29 cellular contexts compared by ENCODE assay signal in genomic region chr2:15281681-15282080, GRCh38.
"Had no signal": no experiment of that assay in that cellular context is flagged by ENCODE, and none has a peak within 500 bp of the region (broad histone marks: within the 10 kb centered on the region; RNA-seq: fewer than 3 reads in every experiment).

No MANE protein-coding gene starts in this region.

- H2AFZ ChIP-seq: neural progenitor cell, parathyroid adenoma had no signal

- H3K36me3 ChIP-seq: neural progenitor cell, ovary, transverse colon, uterus had no signal

- H3K9me3 ChIP-seq: ovary, psoas muscle, right lobe of liver, sigmoid colon, suprapubic skin, testis, tibial artery, transverse colon, upper lobe of right lung, uterus had no signal

- H3K4me1 ChIP-seq: neural progenitor cell, parathyroid adenoma, psoas muscle, sigmoid colon, suprapubic skin, testis, tibial artery, transverse colon, upper lobe of right lung, uterus had no signal

- FAIRE-seq: small intestine had no signal

- H3K79me2 ChIP-seq: parathyroid adenoma had no signal

- H3K27me3 ChIP-seq: neural progenitor cell, ovary, right lobe of liver, sigmoid colon, suprapubic skin, testis, tibial artery, transverse colon, upper lobe of right lung, uterus had no signal

- H3K27ac ChIP-seq: neural progenitor cell, ovary, parathyroid adenoma, psoas muscle, right lobe of liver, sigmoid colon, suprapubic skin, testis, tibial artery, transverse colon, upper lobe of right lung, uterus had no signal

- H3K4me3 ChIP-seq: neural progenitor cell, ovary, psoas muscle, right lobe of liver, sigmoid colon, suprapubic skin, testis, tibial artery, transverse colon, upper lobe of right lung, uterus had no signal

- ATAC-seq: naive thymus-derived CD8-positive, alpha-beta T cell; natural killer cell treated with Interleukin-12 subunit alpha and Interleukin-12 subunit beta and Interleukin-15 and Interleukin-18, amount 100 ng/mL, for 72 hours; psoas muscle; right cardiac atrium; right lobe of liver; stimulated activated memory B cell treated with anti-CD40 and anti-IgM and Interleukin-4, amounts not matched to agents 10 μg/mL and 1 μg/mL and 100 μg/mL, for 72 hours; stimulated activated naive CD8-positive, alpha-beta T cell treated with anti-CD3 and anti-CD28 coated beads, Interleukin-15, amount 100 ng/mL, for 72 hours; stimulated activated naive CD8-positive, alpha-beta T cell treated with anti-CD3 and anti-CD28 coated beads, Interleukin-15, Interleukin-2, amounts not matched to agents 100 U/mL and 50 U/mL, for 24 hours; upper lobe of right lung had no signal

- DNase-seq: naive thymus-derived CD8-positive, alpha-beta T cell; nephron progenitor cell; occipital lobe; ovary; posterior cingulate gyrus; psoas muscle; right cardiac atrium; right lobe of liver; sigmoid colon; small intestine; stimulated activated CD4-positive, alpha-beta T cell treated with anti-CD3 and anti-CD28 coated beads, Interleukin-15, amount 100 ng/mL, for 24 hours; stimulated activated CD4-positive, alpha-beta T cell treated with anti-CD3 and anti-CD28 coated beads, Interleukin-2, amount 100 ng/mL, for 24 hours; stimulated activated CD4-positive, alpha-beta T cell treated with anti-CD3 and anti-CD28 coated beads, Interleukin-2, amount 100 ng/mL, for 48 hours; stimulated activated CD4-positive, alpha-beta T cell treated with anti-CD3 and anti-CD28 coated beads, Interleukin-4, amount 100 ng/mL, for 24 hours; stimulated activated CD8-positive, alpha-beta memory T cell treated with anti-CD3 and anti-CD28 coated beads, Interleukin-4, amount 100 ng/mL, for 48 hours; stimulated activated naive CD4-positive, alpha-beta T cell; stimulated activated naive CD8-positive, alpha-beta T cell treated with anti-CD3 and anti-CD28 coated beads, Interleukin-15, amount 100 ng/mL, for 72 hours; stimulated activated naive CD8-positive, alpha-beta T cell treated with anti-CD3 and anti-CD28 coated beads, Interleukin-15, Interleukin-2, amounts not matched to agents 100 U/mL and 50 U/mL, for 24 hours; substantia nigra; testis; tibial artery; transverse colon; upper lobe of right lung; uterus had no signal

- H3K4me2 ChIP-seq: neural progenitor cell had no signal

- H3K9ac ChIP-seq: neural progenitor cell, parathyroid adenoma had no signal
